In genomic region chr5:759111-759741, GRCh38 we compare ENCODE assay signal across 8 cellular contexts. TPM values are rescaled to one million over a fixed set of nuclear protein-coding genes. Genes with fewer than 3 reads are reported as not detected.
DNase-seq lines count a peak whose midpoint lies in the region; ATAC-seq and TF ChIP-seq lines count a peak whose summit lies in the region.

No MANE protein-coding gene starts in this region.

- H3K4me1 Mint-ChIP-seq in T-cell, result peaks cover 21 to 36% (median 22%) of the 10 kb centered on the region in 3 donors
- H3K4me1 Mint-ChIP-seq in effector memory CD8-positive, alpha-beta T cell (ENCODE audit: low read depth in 2 of 2), result peaks cover 22 to 35% of the 10 kb centered on the region in 2 donors

- H3K36me3 Mint-ChIP-seq in T-cell, result no peaks in the 10 kb centered on the region
- peaks cover 43% of the 10 kb centered on the region for H3K36me3 Mint-ChIP-seq in effector memory CD8-positive, alpha-beta T cell (ENCODE audit: insufficient read depth)

- no peaks in the 10 kb centered on the region for H3K27me3 ChIP-seq in DND-41 (ENCODE audit: insufficient read depth, low read length, poor library complexity)

- H3K4me3 Mint-ChIP-seq in T-cell, result peak overlapping the region; percentile 39 to 81 (median 61)
- H3K4me3 Mint-ChIP-seq in effector memory CD8-positive, alpha-beta T cell, result peak overlapping the region; percentile 75 to 83

- H2AFZ ChIP-seq in DND-41 (ENCODE audit: low read depth, low read length), result no peak overlapping the region

- H3K4me3 ChIP-seq in DND-41 (ENCODE audit: low read depth in 1 of 2, low read length in 2 of 2), result no peak overlapping the region

- H3K9me3 Mint-ChIP-seq in T-cell, result no peaks in the 10 kb centered on the region
- no peaks in the 10 kb centered on the region for H3K9me3 Mint-ChIP-seq in effector memory CD8-positive, alpha-beta T cell

- TF ChIP-seq CTCF in DND-41 (IDR thresholded peaks at IDR 0.05; ENCODE audit: borderline replicate concordance, extremely low read depth, low read length, poor library complexity, severe bottlenecking) (no peak), omental fat pad (IDR thresholded peaks at IDR 0.05) (no peak)

- CTCF ChIA-PET in T-cell (lab: Charles Lee), result no interaction called here

- DNase-seq in DND-41 (peak; percentile 20), T-cell (peak; percentile 0 to 75 (median 56)), omental fat pad (ENCODE audit: low spot score) (peak; percentile 69), NK-92 (lab: John Stamatoyannopoulos, UW; ENCODE audit: unreplicated experiment) (no peak), HCEC 1CT (no peak)
- DNase-seq in effector memory CD8-positive, alpha-beta T cell, result peak; percentile 47 to 75 (median 73)

- H3K27ac ChIP-seq in DND-41 (ENCODE audit: low read length), result no peak overlapping the region

- H3K4me2 ChIP-seq in DND-41 (ENCODE audit: insufficient read depth, low read length), result no peak overlapping the region

- H4K20me1 ChIP-seq in DND-41 (ENCODE audit: insufficient read depth, low read length), result peaks cover 11% of the 10 kb centered on the region; the same call in 1 of the 2 replicates

- ATAC-seq in DND-41 (ENCODE audit: insufficient read depth, low read depth) (peak; percentile 38; the same call in 1 of the 3 replicates), T-cell (replicated peaks in 1 of 4) (peak; percentile 38 to 88 (median 61)), omental fat pad (ENCODE audit: low FRiP score) (peak; percentile 87), GM19397 (IDR thresholded peaks at IDR 0.05; ENCODE audit: unreplicated experiment) (no peak), HG03571 (IDR thresholded peaks at IDR 0.05; ENCODE audit: unreplicated experiment) (no peak)
- ATAC-seq in effector memory CD8-positive, alpha-beta T cell (replicated peaks), result peak; percentile 87

- H3K9ac ChIP-seq in DND-41 (ENCODE audit: low read depth, low read length), result no peak overlapping the region

- peak overlapping the region; percentile 68 to 88 for H3K27ac Mint-ChIP-seq in T-cell
- H3K27ac Mint-ChIP-seq in effector memory CD8-positive, alpha-beta T cell, result peak overlapping the region; percentile 93 to 98

- H3K36me3 ChIP-seq in DND-41 (ENCODE audit: insufficient read depth, low read length), result no peaks in the 10 kb centered on the region

- H3K27me3 Mint-ChIP-seq in T-cell, result peaks cover 0 to 9% of the 10 kb centered on the region in 2 donors
- peaks cover 27 to 30% of the 10 kb centered on the region in 2 donors for H3K27me3 Mint-ChIP-seq in effector memory CD8-positive, alpha-beta T cell

- H3K9me3 ChIP-seq in DND-41 (ENCODE audit: insufficient read depth, low read length, severe bottlenecking), result no peaks in the 10 kb centered on the region

- H3K4me1 ChIP-seq in DND-41 (ENCODE audit: insufficient read depth, low read length), result no peaks in the 10 kb centered on the region

- POLR2A ChIA-PET in T-cell (lab: Charles Lee), result no interaction called here

- no peaks in the 10 kb centered on the region for H3K79me2 ChIP-seq in DND-41 (ENCODE audit: insufficient read depth, low read length)

RNA-seq across cellular contexts. Expression of gene ZDHHC11B, which starts 25.3 kb away (rescaled TPM):
- 10 to 100 TPM in 1 of 5 donors, 1 to 10 TPM in 4; 2.1 to 20.6 (median 3.6) TPM for total RNA-seq in T-cell
- 1 to 10 TPM; 1.1 to 5.5 (median 3.5) TPM for total RNA-seq in omental fat pad

Comparison
In these comparisons a context has a peak if more than half of its experiments do, and no peak if none do; other contexts are left out.
1. ATAC-seq: peak in DND-41 (single experiment), T-cell (4 of 4), effector memory CD8-positive, alpha-beta T cell (single experiment) and omental fat pad (single experiment); none in GM19397 (single experiment) and HG03571 (single experiment).
2. DNase-seq: peak in DND-41 (single experiment), T-cell (34 of 34), effector memory CD8-positive, alpha-beta T cell (3 of 3) and omental fat pad (single experiment); none in NK-92 (single experiment) and HCEC 1CT (single experiment).